In the genomic region with DNA sequence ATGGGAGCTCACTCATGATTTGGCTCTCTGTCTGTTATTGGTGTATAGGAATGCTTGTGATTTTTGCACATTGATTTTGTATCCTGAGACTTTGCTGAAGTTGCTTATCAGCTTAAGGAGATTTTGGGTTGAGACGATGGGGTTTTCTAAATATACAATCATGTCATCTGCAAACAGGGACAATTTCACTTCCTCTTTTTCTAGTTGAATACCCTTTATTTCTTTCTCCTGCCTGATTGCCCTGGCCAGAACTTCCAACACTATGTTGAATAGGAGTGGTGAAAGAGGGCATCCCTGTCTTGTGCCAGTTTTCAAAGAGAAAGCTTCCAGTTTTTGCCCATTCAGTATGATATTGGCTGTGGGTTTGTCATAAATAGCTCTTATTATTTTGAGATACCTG, we compare ENCODE assay signal across 2 cellular contexts.
TF ChIP-seq lines count a peak whose summit lies in the region.

No MANE protein-coding gene starts in this region.

TF ChIP-seq in GM12891, 5 proteins besides CTCF, POLR2A, EP300 and RAD21:
- TF ChIP-seq SPI1 (IDR thresholded peaks at IDR 0.05; ENCODE audit: low read depth, low read length) = peak; percentile 64

TF ChIP-seq in GM12878, 131 proteins besides CTCF, POLR2A, EP300 and RAD21:
- peak; percentile 57 for TF ChIP-seq SPI1 (IDR thresholded peaks at IDR 0.05; ENCODE audit: borderline replicate concordance, insufficient read depth, low read depth, low read length)
